8 cellular contexts compared by ENCODE assay signal in the genomic region with DNA sequence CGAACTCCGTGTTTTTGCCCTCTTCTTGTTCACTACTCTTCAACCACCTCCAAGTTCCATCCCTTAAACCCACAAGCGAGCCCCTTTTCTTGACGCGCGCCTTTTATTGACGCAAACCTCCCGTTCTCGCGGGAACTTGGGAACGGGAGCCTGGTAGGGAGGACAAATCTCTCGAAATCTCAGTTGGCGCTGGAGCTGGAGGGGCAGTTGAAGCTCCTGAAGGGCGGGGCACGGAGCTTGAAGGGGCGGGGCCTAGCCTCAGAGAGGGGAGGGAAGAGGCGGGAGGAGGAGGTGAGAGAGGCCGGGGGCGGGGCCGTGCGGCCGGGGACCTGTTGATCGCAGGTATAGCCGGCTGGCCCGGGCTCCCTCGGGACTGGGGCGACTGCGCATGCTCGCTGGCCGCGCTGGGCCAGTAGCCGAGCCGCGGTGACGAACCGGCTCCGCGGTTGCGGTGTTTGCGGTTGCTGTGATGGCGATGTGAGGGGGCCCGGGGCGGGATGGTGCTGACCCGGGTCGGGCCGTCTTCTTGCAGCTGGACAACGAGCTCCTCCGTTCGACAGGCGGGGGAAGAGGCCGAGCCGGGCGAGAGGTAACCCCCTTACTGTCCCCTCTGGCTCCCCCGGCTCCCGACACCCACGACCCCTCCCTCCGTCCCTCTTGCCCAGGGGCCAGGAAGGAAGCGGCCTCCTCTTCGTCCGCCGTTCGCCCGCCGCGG. TPM values are rescaled to one million over a fixed set of nuclear protein-coding genes. Genes with fewer than 3 reads are reported as not detected.
A peak's percentile ranks its signal among the peaks of the same experiment; 100 is the strongest.
DNase-seq lines count a peak whose midpoint lies in the region; ATAC-seq, FAIRE-seq and TF ChIP-seq lines count a peak whose summit lies in the region.

Gene FAM135A, plus strand, starts transcription at position 395 of the 715 bp plus-strand sequence. CDS start 14,835 bp downstream, outside the sequence.

- ATAC-seq in HG02840 (IDR thresholded peaks at IDR 0.05; ENCODE audit: low FRiP score, unreplicated experiment) (peak; percentile 89), left ventricle myocardium superior (peak; percentile 99)

- no peaks in the 10 kb centered on the region for H3K27me3 ChIP-seq in prostate gland (replicated peaks; ENCODE audit: insufficient read depth)

- no peaks in the 10 kb centered on the region for H3K4me1 ChIP-seq in prostate gland (replicated peaks)
- H3K4me1 ChIP-seq in urinary bladder (ENCODE audit: insufficient read depth): no peaks in the 10 kb centered on the region

- H3K36me3 Mint-ChIP-seq in T-helper 1 cell treated with Interleukin-12 subunit alpha and Interleukin-12 subunit beta and Interleukin-4 antibody, amounts not matched to agents 30 μg/mL and 1 μg/mL, for 36 hours (ENCODE audit: low read depth): peaks cover 1% of the 10 kb centered on the region

- H3K4me3 ChIP-seq in prostate gland: peak within 1 kb of the TSS; percentile 92 to 97
- peak within 1 kb of the TSS; percentile 92 for H3K4me3 ChIP-seq in urinary bladder (ENCODE audit: low read depth, low read length)

- no peaks in the 10 kb centered on the region for H3K36me3 ChIP-seq in prostate gland
- no peaks in the 10 kb centered on the region for H3K36me3 ChIP-seq in urinary bladder (ENCODE audit: insufficient read depth)

- H3K9me3 Mint-ChIP-seq in T-helper 1 cell treated with Interleukin-12 subunit alpha and Interleukin-12 subunit beta and Interleukin-4 antibody, amounts not matched to agents 30 μg/mL and 1 μg/mL, for 36 hours: no peaks in the 10 kb centered on the region

- H3K27ac ChIP-seq in angular gyrus (ENCODE audit: low read depth, low read length) (peak within 1 kb of the TSS; percentile 82), prostate gland (peak within 1 kb of the TSS; percentile 90 to 93), urinary bladder (ENCODE audit: low read depth) (peak within 1 kb of the TSS; percentile 86)

- H3K4me1 Mint-ChIP-seq in T-helper 1 cell treated with Interleukin-12 subunit alpha and Interleukin-12 subunit beta and Interleukin-4 antibody, amounts not matched to agents 30 μg/mL and 1 μg/mL, for 36 hours (ENCODE audit: low read depth): peaks cover 27% of the 10 kb centered on the region

- peak in 2 of 4 experiments; percentile 7 to 17 for TF ChIP-seq CTCF in prostate gland (IDR thresholded peaks at IDR 0.05)

- TF ChIP-seq POLR2A in GM12892 (IDR thresholded peaks at IDR 0.05; ENCODE audit: low read depth, low read length): peak; percentile 98
- TF ChIP-seq POLR2A in prostate gland (IDR thresholded peaks at IDR 0.05): peak; percentile 92

- WGBS in prostate gland: under 1% methylated on average over 47 of the region's 65 CpGs
- under 1% methylated on average over 65 of the region's 65 CpGs for WGBS in urinary bladder

- peak within 1 kb of the TSS; percentile 97 for H3K4me3 Mint-ChIP-seq in T-helper 1 cell treated with Interleukin-12 subunit alpha and Interleukin-12 subunit beta and Interleukin-4 antibody, amounts not matched to agents 30 μg/mL and 1 μg/mL, for 36 hours

- H3K9me3 ChIP-seq in prostate gland: no peaks in the 10 kb centered on the region

- peaks cover 23% of the 10 kb centered on the region for H3K27me3 Mint-ChIP-seq in T-helper 1 cell treated with Interleukin-12 subunit alpha and Interleukin-12 subunit beta and Interleukin-4 antibody, amounts not matched to agents 30 μg/mL and 1 μg/mL, for 36 hours (ENCODE audit: low read depth)

- FAIRE-seq in GM12892 (lab: Jason Lieb, UNC): peak; percentile 92

- intact Hi-C loops in left ventricle myocardium superior (cut with micrococcal nuclease) (no loop called here), prostate gland (cut with DNase I) (loop anchor here (10.0 kb wide), 2 partner anchors 152 to 252 kb away; partner anchors contain the start of genes SDHAF4 and SMAP1)

- DNase-seq in GM12892 (ENCODE audit: insufficient read length): peak; percentile 83
- peak; percentile 95 for DNase-seq in NCI-H1436 treated with DMSO at 0.1 percent for 48 hours (lab: John Stamatoyannopoulos, UW)
- DNase-seq in left ventricle myocardium superior: peak; percentile 97
- peak; percentile 99 for DNase-seq in prostate gland (ENCODE audit: low spot score)

- peak within 1 kb of the TSS; percentile 94 for H3K27ac Mint-ChIP-seq in T-helper 1 cell treated with Interleukin-12 subunit alpha and Interleukin-12 subunit beta and Interleukin-4 antibody, amounts not matched to agents 30 μg/mL and 1 μg/mL, for 36 hours

RNA-seq across cellular contexts. Expression of gene FAM135A, which starts in this region (rescaled TPM):
- 11.6 TPM for polyA plus RNA-seq in GM12892 (2012; ENCODE audit: missing spikeins)
- total RNA-seq in left ventricle myocardium superior (14.1 TPM), prostate gland (100 to 1,000 TPM in 1 of 2 donors, 10 to 100 TPM in 1; 66.3 to 117 TPM), urinary bladder (100 TPM)
- 10.3 TPM for polyA plus RNA-seq in urinary bladder

Comparison
In these comparisons a context has a peak if more than half of its experiments do, and no peak if none do; other contexts are left out.
1. Peak in every context shown above with its lines: DNase-seq, ATAC-seq, H3K4me3 ChIP-seq and H3K27ac ChIP-seq.